ENCODE assay signal across 8 cellular contexts in genomic region chr2:107916121-107916520, GRCh38.
DNase-seq lines count a peak whose midpoint lies in the region; ATAC-seq, FAIRE-seq and TF ChIP-seq lines count a peak whose summit lies in the region.
"Not testable (repeated sequence)": the region's sequence is repeated elsewhere in the genome, so short reads cannot be mapped to it uniquely, and the experiment has no call there.

No MANE protein-coding gene starts in this region.

- DNase-seq in A549 (ENCODE audit: low read depth in 1 of 2, low spot score in 1 of 2); SK-N-SH; chondrocyte (ENCODE audit: low spot score); left cardiac atrium; lung (ENCODE audit: low spot score); upper lobe of left lung: not testable (repeated sequence)

- H2AFZ ChIP-seq in KMS-11 (ENCODE audit: low read depth); SK-N-SH (ENCODE audit: low read depth): not testable (repeated sequence)

- H3F3A ChIP-seq in SK-N-SH (replicated peaks; ENCODE audit: insufficient read depth), result not testable (repeated sequence)

- not testable (repeated sequence) for H3K4me3 Mint-ChIP-seq in chondrocyte (ENCODE audit: unreplicated experiment)

- H3K36me3 Mint-ChIP-seq in chondrocyte (ENCODE audit: low read depth), result not testable (repeated sequence)

- 0 out of 3 replicates have a peak, but pooled peaks have one; percentile 5 for TF ChIP-seq CTCF in A549 (IDR thresholded peaks at IDR 0.05)
- TF ChIP-seq CTCF in KMS-11 (conservative IDR thresholded peaks at IDR 0.05; ENCODE audit: low read depth, low read length); lung (IDR thresholded peaks at IDR 0.05; ENCODE audit: control extremely low read depth, extremely low read depth); upper lobe of left lung (IDR thresholded peaks at IDR 0.05): not testable (repeated sequence)
- peak; percentile 27 for TF ChIP-seq CTCF in SK-N-SH (IDR thresholded peaks at IDR 0.05)
- TF ChIP-seq CTCF in chondrocyte (IDR thresholded peaks at IDR 0.05), result peak; percentile 62

- not testable (repeated sequence) for H3K9ac ChIP-seq in KMS-11, SK-N-SH

- H3K27ac Mint-ChIP-seq in chondrocyte (ENCODE audit: unreplicated experiment), result not testable (repeated sequence)

- not testable (repeated sequence) for TF ChIP-seq RAD21 in A549 (conservative IDR thresholded peaks at IDR 0.05 in 1 of 2, IDR thresholded peaks at IDR 0.05 in 1 of 2); SK-N-SH (IDR thresholded peaks at IDR 0.05; ENCODE audit: low read length)

- not testable (repeated sequence) for TF ChIP-seq POLR2A in A549 (IDR thresholded peaks at IDR 0.05; ENCODE audit: low read length); upper lobe of left lung (IDR thresholded peaks at IDR 0.05)

- intact Hi-C loops in left cardiac atrium (cut with DNase I), result not testable (repeated sequence)

- peak; percentile 78 to 85 for ATAC-seq in A549
- peak; percentile 48 for ATAC-seq in GM18502 (IDR thresholded peaks at IDR 0.05; ENCODE audit: poor library complexity, unreplicated experiment)
- peak; percentile 57 to 63 for ATAC-seq in left cardiac atrium
- ATAC-seq in lung (ENCODE audit: insufficient read depth, low FRiP score), result peak; percentile 85
- ATAC-seq in upper lobe of left lung (ENCODE audit: low FRiP score in 2 of 2), result peak; percentile 66 to 83

- not testable (repeated sequence) for H3K36me3 ChIP-seq in KMS-11 (ENCODE audit: insufficient read depth); SK-N-SH (replicated peaks in 1 of 2; ENCODE audit: control insufficient read depth in 1 of 2, insufficient read depth in 2 of 2, low read length in 1 of 2); lung (ENCODE audit: control insufficient read depth in 2 of 2, insufficient read depth in 2 of 2, low read length in 2 of 2); upper lobe of left lung

- POLR2A ChIA-PET in A549 (lab: Yijun Ruan, JAX); SK-N-SH (lab: Yijun Ruan, JAX): not testable (repeated sequence)

- H3K9me2 ChIP-seq in SK-N-SH, result not testable (repeated sequence)

- H3K4me1 ChIP-seq in A549; SK-N-SH (ENCODE audit: control insufficient read depth in 1 of 2, insufficient read depth in 2 of 2, low read depth in 1 of 2, low read length in 1 of 2); lung (ENCODE audit: control insufficient read depth in 2 of 2, insufficient read depth in 2 of 2, low read length in 2 of 2); upper lobe of left lung: not testable (repeated sequence)
- H3K4me1 ChIP-seq in KMS-11 (ENCODE audit: low read depth, poor library complexity, severe bottlenecking), result peaks cover 16% of the 10 kb centered on the region

- not testable (repeated sequence) for TF ChIP-seq EP300 in A549 (IDR thresholded peaks at IDR 0.05); SK-N-SH (IDR thresholded peaks at IDR 0.05; ENCODE audit: borderline replicate concordance in 1 of 2, low read depth in 1 of 2, low read length in 1 of 2); upper lobe of left lung (IDR thresholded peaks at IDR 0.05)

- H3K79me2 ChIP-seq in KMS-11 (ENCODE audit: insufficient read depth, low read depth); SK-N-SH (ENCODE audit: insufficient read depth): not testable (repeated sequence)

- H4K20me1 ChIP-seq in KMS-11 (ENCODE audit: insufficient read depth); SK-N-SH (ENCODE audit: insufficient read depth): not testable (repeated sequence)

- not testable (repeated sequence) for H3K4me3 ChIP-seq in A549; KMS-11 (IDR thresholded peaks at IDR 0.05; ENCODE audit: insufficient read depth, low read depth, low read length); SK-N-SH (ENCODE audit: low read depth in 2 of 2, low read length in 1 of 2); lung; upper lobe of left lung

- H3K27ac ChIP-seq in A549; SK-N-SH (ENCODE audit: low read depth in 2 of 2, low read length in 1 of 2); lung (ENCODE audit: low read depth in 1 of 2, low read length in 1 of 2); upper lobe of left lung: not testable (repeated sequence)
- H3K27ac ChIP-seq in KMS-11, result peak overlapping the region; percentile 65; the same call in 1 of the 2 replicates

- H3K4me2 ChIP-seq in A549, SK-N-SH: not testable (repeated sequence)
- peak overlapping the region; percentile 12; the same call in 1 of the 2 replicates for H3K4me2 ChIP-seq in KMS-11

- not testable (repeated sequence) for H3K9me3 ChIP-seq in A549; SK-N-SH; lung (ENCODE audit: control insufficient read depth in 2 of 2, insufficient read depth in 1 of 2, low read length in 1 of 2); upper lobe of left lung

- not testable (repeated sequence) for H3K4me1 Mint-ChIP-seq in chondrocyte (ENCODE audit: low read depth)

- CTCF ChIA-PET in A549 (lab: Yijun Ruan, JAX); SK-N-SH (lab: Yijun Ruan, JAX): not testable (repeated sequence)

- WGBS in A549 (ENCODE audit: missing lambda C conversion rate), result 86% methylated on average over 1 of the region's 2 CpGs
- WGBS in SK-N-SH (ENCODE audit: low lambda C conversion rate), result 100% methylated on average over 1 of the region's 2 CpGs
- 100% methylated on average over 1 of the region's 2 CpGs; no CpG with 5 or more reads in 1 of the 2 donors for WGBS in lung, 2 donors
- 71 to 83% methylated on average over 1 of the region's 2 CpGs for WGBS in upper lobe of left lung, 2 donors

- not testable (repeated sequence) for H3K27me3 ChIP-seq in KMS-11 (ENCODE audit: insufficient read depth, low read depth); SK-N-SH (ENCODE audit: insufficient read depth); lung (ENCODE audit: control insufficient read depth, insufficient read depth); upper lobe of left lung

- H3K9me3 Mint-ChIP-seq in chondrocyte (ENCODE audit: low read depth), result not testable (repeated sequence)

- FAIRE-seq in A549 (lab: Jason Lieb, UNC), result not testable (repeated sequence)

- not testable (repeated sequence) for H3K27me3 Mint-ChIP-seq in chondrocyte (ENCODE audit: low read depth)
